In the genomic region with DNA sequence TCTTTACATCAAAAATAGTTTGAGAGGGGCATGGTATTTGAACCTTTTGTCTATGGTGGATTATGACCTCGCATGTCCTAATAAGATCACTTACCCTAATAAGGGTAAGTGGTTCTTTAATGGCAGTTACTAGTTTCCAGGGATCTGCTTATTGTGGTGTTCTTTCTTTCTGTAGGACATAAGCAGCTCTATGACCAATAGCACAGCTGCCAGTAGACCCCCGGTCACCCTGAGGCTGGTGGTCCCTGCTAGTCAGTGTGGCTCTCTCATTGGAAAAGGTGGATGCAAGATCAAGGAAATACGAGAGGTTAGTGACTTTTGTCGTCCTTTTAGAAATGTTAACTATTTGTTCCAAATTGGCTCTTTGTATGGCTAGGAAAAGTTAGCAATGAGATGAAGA, we compare ENCODE assay signal across 1 cellular context.
TF ChIP-seq lines count a peak whose summit lies in the region.

No MANE protein-coding gene starts in this region.

TF ChIP-seq in GM23338, 12 proteins besides CTCF, POLR2A, EP300 and RAD21:
- no peak for TF ChIP-seq ZNF331 (CRISPR knock-in tag; IDR thresholded peaks at IDR 0.05; ENCODE audit: low read depth)
- TF ChIP-seq EZH2phosphoT487 (IDR thresholded peaks at IDR 0.05; ENCODE audit: unreplicated experiment): no peak
